Comparison of ENCODE assay signal across 21 cellular contexts in the genomic region with DNA sequence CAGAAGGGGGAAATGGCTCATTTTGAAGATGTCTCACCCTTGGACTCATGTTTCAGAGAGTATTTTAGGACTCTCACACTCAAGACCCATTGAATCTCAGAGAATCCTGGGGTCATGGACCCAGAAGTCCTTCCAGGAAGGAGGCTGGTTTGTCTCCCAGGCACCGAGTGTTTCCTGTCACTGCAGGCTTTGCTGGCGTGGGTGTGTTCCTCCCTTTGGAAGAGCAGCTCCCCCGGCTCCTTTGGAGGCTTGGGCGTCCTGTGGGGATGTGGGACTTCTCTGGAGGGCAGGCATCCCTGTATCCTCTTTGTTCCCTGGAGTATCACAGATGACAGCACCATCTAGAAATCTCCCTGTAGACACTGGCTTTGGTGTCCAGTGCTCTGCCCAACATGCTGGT. TPM values are rescaled to one million over a fixed set of nuclear protein-coding genes. Genes with fewer than 3 reads are reported as not detected.
A peak's percentile ranks its signal among the peaks of the same experiment; 100 is the strongest.
DNase-seq lines count a peak whose midpoint lies in the region; ATAC-seq, FAIRE-seq and TF ChIP-seq lines count a peak whose summit lies in the region.
"Had no signal": no experiment of that assay in that cellular context is flagged by ENCODE, and none has a peak within 500 bp of the region (broad histone marks: within the 10 kb centered on the region; RNA-seq: fewer than 3 reads in every experiment).

No MANE protein-coding gene starts in this region.

- TF ChIP-seq CTCF in CD14-positive monocyte (IDR thresholded peaks at IDR 0.05) (no peak), bronchial epithelial cell (IDR thresholded peaks at IDR 0.05; ENCODE audit: insufficient read depth, low read length, severe bottlenecking) (no peak), lower lobe of right lung (IDR thresholded peaks at IDR 0.05) (no peak), spleen (IDR thresholded peaks at IDR 0.05 in 8 of 11, conservative IDR thresholded peaks at IDR 0.05 in 3 of 11) (no peak)

- intact Hi-C loops in CD14-positive monocyte (cut with micrococcal nuclease): no loop called here
- intact Hi-C loops in lower lobe of right lung (cut with DNase I): no loop called here
- intact Hi-C loops in spleen (cut with DNase I; ENCODE audit: low total_unique reads): no loop called here

- H3K27ac ChIP-seq in lower lobe of right lung: no peak overlapping the region
- no peak overlapping the region for H3K27ac ChIP-seq in spleen
- H3K27ac ChIP-seq: BLaER1 treated with 17β-estradiol and CSF1 and Interleukin-3, amounts not matched to agents 10 nM and 100 nM; GM23248; HL-60 had no signal

- H3K4me3 Mint-ChIP-seq in CD14-positive monocyte: no peak overlapping the region
- H3K4me3 Mint-ChIP-seq: B cell; CD4-positive, alpha-beta T cell; HFFc6 had no signal

- H3K9me3 Mint-ChIP-seq in CD14-positive monocyte: no peaks in the 10 kb centered on the region
- H3K9me3 Mint-ChIP-seq: CD4-positive, alpha-beta T cell; HFFc6 had no signal

- H3K27me3 Mint-ChIP-seq in CD14-positive monocyte (ENCODE audit: low read depth in 3 of 3): peaks cover 0 to 4% (median 0%) of the 10 kb centered on the region in 3 donors
- H3K27me3 Mint-ChIP-seq: B cell; CD4-positive, alpha-beta T cell had no signal

- H3K9me3 ChIP-seq in lower lobe of right lung (no peaks in the 10 kb centered on the region), spleen (no peaks in the 10 kb centered on the region)
- H3K9me3 ChIP-seq: BLaER1 treated with 17β-estradiol and CSF1 and Interleukin-3, amounts not matched to agents 10 nM and 100 nM had no signal

- no peak for ATAC-seq in lower lobe of right lung
- no peak for ATAC-seq in HG03439 (IDR thresholded peaks at IDR 0.05; ENCODE audit: unreplicated experiment)
- ATAC-seq in HG03135 (IDR thresholded peaks at IDR 0.05; ENCODE audit: unreplicated experiment): no peak
- ATAC-seq: HCT116 had no signal

- no peaks in the 10 kb centered on the region for H3K4me1 Mint-ChIP-seq in CD14-positive monocyte
- H3K4me1 Mint-ChIP-seq: B cell had no signal

- H3K4me1 ChIP-seq in lower lobe of right lung: no peaks in the 10 kb centered on the region
- H3K4me1 ChIP-seq in spleen: no peaks in the 10 kb centered on the region

- no peak for TF ChIP-seq POLR2A in spleen (IDR thresholded peaks at IDR 0.05)

- H3K4me3 ChIP-seq in bronchial epithelial cell (ENCODE audit: low read depth, low read length) (no peak overlapping the region), lower lobe of right lung (no peak overlapping the region), spleen (no peak overlapping the region)
- H3K4me3 ChIP-seq: BLaER1 treated with 17β-estradiol and CSF1 and Interleukin-3, amounts not matched to agents 10 nM and 100 nM; GM23248; K562 had no signal

- FAIRE-seq in bronchial epithelial cell (lab: Jason Lieb, UNC): peak; percentile 75
- FAIRE-seq: GM12892, GM18507, K562 had no signal

- no peak overlapping the region for H3K27ac Mint-ChIP-seq in CD14-positive monocyte
- H3K27ac Mint-ChIP-seq: B cell; CD4-positive, alpha-beta T cell; HFFc6 had no signal

- no peaks in the 10 kb centered on the region for H3K36me3 ChIP-seq in bronchial epithelial cell (ENCODE audit: control insufficient read depth, insufficient read depth, low read length)
- peaks cover 92% of the 10 kb centered on the region for H3K36me3 ChIP-seq in lower lobe of right lung
- peaks cover 3 to 100% (median 85%) of the 10 kb centered on the region in 6 donors for H3K36me3 ChIP-seq in spleen

- DNase-seq in CD14-positive monocyte (ENCODE audit: low spot score) (peak; percentile 30), bronchial epithelial cell (ENCODE audit: low read depth) (no peak), lower lobe of right lung (peak; percentile 20), spleen (peak; percentile 35), NCI-H1930 (lab: John Stamatoyannopoulos, UW) (no peak)
- DNase-seq: CD4-positive, alpha-beta T cell; DMS153; DMS79; GDM1; GM23248; HFFc6; IMR-90 had no signal

- peaks cover 3% of the 10 kb centered on the region for H3K27me3 ChIP-seq in bronchial epithelial cell (ENCODE audit: control insufficient read depth, insufficient read depth, low read length)
- H3K27me3 ChIP-seq in lower lobe of right lung (ENCODE audit: low read depth): no peaks in the 10 kb centered on the region
- H3K27me3 ChIP-seq in spleen (replicated peaks in 1 of 7): no peaks in the 10 kb centered on the region
- H3K27me3 ChIP-seq: BLaER1 treated with 17β-estradiol and CSF1 and Interleukin-3, amounts not matched to agents 10 nM and 100 nM had no signal

- WGBS in spleen, 5 donors: 58 to 79% (median 76%) methylated on average over 2 to 4 of the region's 4 CpGs

- H3K36me3 Mint-ChIP-seq in CD14-positive monocyte: peaks cover 78 to 96% of the 10 kb centered on the region in 2 donors

RNA-seq across cellular contexts. Expression of gene DNAH1, which starts 40.0 kb away (rescaled TPM):
- polyA plus RNA-seq in CD14-positive monocyte (under 1 TPM; 0.15 to 0.25 TPM), spleen (10 to 100 TPM in 1 of 3 donors, 1 to 10 TPM in 2; 4.9 to 10.1 (median 9.7) TPM)
- total RNA-seq in bronchial epithelial cell (0.79 and 1.2 TPM in 2 replicates), lower lobe of right lung (16.4 TPM), spleen (10 to 100 TPM; 21.0 to 35.8 (median 27.1) TPM)

RNA-seq across cellular contexts. Expression of gene BAP1, which starts 53.7 kb away (rescaled TPM):
- polyA plus RNA-seq in CD14-positive monocyte (10 to 100 TPM; 11.2 to 12.9 TPM), spleen (10 to 100 TPM; 44.4 to 73.7 (median 72.8) TPM)
- total RNA-seq in bronchial epithelial cell (54.2 and 70.0 TPM in 2 replicates), lower lobe of right lung (61.9 TPM), spleen (10 to 100 TPM; 68.1 to 82.8 (median 72.8) TPM)

RNA-seq across cellular contexts. Expression of gene PHF7, which starts 54.3 kb away (rescaled TPM):
- polyA plus RNA-seq in CD14-positive monocyte (1 to 10 TPM; 3.3 to 6.2 TPM), spleen (1 to 10 TPM; 4.6 to 7.3 (median 4.8) TPM)
- total RNA-seq in bronchial epithelial cell (5.3 and 9.0 TPM in 2 replicates), lower lobe of right lung (7.7 TPM), spleen (10 to 100 TPM in 1 of 7 donors, 1 to 10 TPM in 6; 4.4 to 14.2 (median 8.6) TPM)

Comparison
In these comparisons a context has a peak if more than half of its experiments do, and no peak if none do; other contexts are left out.
1. DNase-seq: peak in CD14-positive monocyte (single experiment), lower lobe of right lung (single experiment) and spleen (single experiment); none in bronchial epithelial cell (single experiment) and NCI-H1930 (0 of 2).